In genomic region chr9:3528466-3528865, GRCh38 we compare ENCODE assay signal across 8 cellular contexts. TPM values are rescaled to one million over a fixed set of nuclear protein-coding genes. Genes with fewer than 3 reads are reported as not detected.
DNase-seq lines count a peak whose midpoint lies in the region; ATAC-seq and TF ChIP-seq lines count a peak whose summit lies in the region.

No MANE protein-coding gene starts in this region.

- peak overlapping the region; percentile 70 for H3K4me2 ChIP-seq in DND-41 (ENCODE audit: insufficient read depth, low read length)

- TF ChIP-seq CTCF in DND-41 (IDR thresholded peaks at IDR 0.05; ENCODE audit: borderline replicate concordance, extremely low read depth, low read length, poor library complexity, severe bottlenecking) = no peak
- no peak for TF ChIP-seq CTCF in activated CD8-positive, alpha-beta T cell treated with anti-CD3 and anti-CD28 coated beads for 36 hours (IDR thresholded peaks at IDR 0.05)
- no peak for TF ChIP-seq CTCF in mesothelial cell of epicardium (IDR thresholded peaks at IDR 0.05; ENCODE audit: unreplicated experiment)
- no peak for TF ChIP-seq CTCF in BE2C (IDR thresholded peaks at IDR 0.05; ENCODE audit: low read depth, low read length)

- CTCF ChIA-PET in activated CD8-positive, alpha-beta T cell treated with anti-CD3 and anti-CD28 coated beads for 36 hours (lab: Charles Lee) = interaction anchor here (0.7 kb wide), 1 partner anchor 67 kb away, joined by 3 read pairs; no protein-coding TSS in a partner anchor

- peaks cover 24% of the 10 kb centered on the region for H3K36me3 Mint-ChIP-seq in activated CD8-positive, alpha-beta T cell treated with anti-CD3 and anti-CD28 coated beads for 36 hours (ENCODE audit: low read depth)
- peaks cover 8% of the 10 kb centered on the region for H3K36me3 Mint-ChIP-seq in mesothelial cell of epicardium

- no peaks in the 10 kb centered on the region for H3K27me3 ChIP-seq in DND-41 (ENCODE audit: insufficient read depth, low read length, poor library complexity)
- no peaks in the 10 kb centered on the region for H3K27me3 ChIP-seq in BE2C

- H3K4me1 ChIP-seq in DND-41 (ENCODE audit: insufficient read depth, low read length) (peaks cover 30% of the 10 kb centered on the region), BE2C (no peaks in the 10 kb centered on the region)

- H3K9me3 ChIP-seq in DND-41 (ENCODE audit: insufficient read depth, low read length, severe bottlenecking) (no peaks in the 10 kb centered on the region), BE2C (no peaks in the 10 kb centered on the region)

- intact Hi-C loops in activated CD8-positive, alpha-beta T cell treated with anti-CD3 and anti-CD28 coated beads for 36 hours (cut with micrococcal nuclease) = loop anchor here (5.0 to 10.0 kb wide), 3 partner anchors 49 to 144 kb away; no protein-coding TSS in a partner anchor

- no peaks in the 10 kb centered on the region for H3K27me3 Mint-ChIP-seq in activated CD8-positive, alpha-beta T cell treated with anti-CD3 and anti-CD28 coated beads for 36 hours
- H3K27me3 Mint-ChIP-seq in mesothelial cell of epicardium (ENCODE audit: low read depth) = no peaks in the 10 kb centered on the region

- H3K9me3 Mint-ChIP-seq in activated CD8-positive, alpha-beta T cell treated with anti-CD3 and anti-CD28 coated beads for 36 hours = peaks cover 2% of the 10 kb centered on the region
- no peaks in the 10 kb centered on the region for H3K9me3 Mint-ChIP-seq in mesothelial cell of epicardium

- 0 out of 2 replicates have a peak overlapping the region, but pooled peaks have one; percentile 52 for H3K27ac ChIP-seq in DND-41 (ENCODE audit: low read length)

- H2AFZ ChIP-seq in DND-41 (ENCODE audit: low read depth, low read length) = no peak overlapping the region

- H3K36me3 ChIP-seq in DND-41 (ENCODE audit: insufficient read depth, low read length) (peaks cover 2% of the 10 kb centered on the region; the same call in 1 of the 2 replicates), BE2C (no peaks in the 10 kb centered on the region)

- peaks cover 49% of the 10 kb centered on the region for H3K79me2 ChIP-seq in DND-41 (ENCODE audit: insufficient read depth, low read length)

- ATAC-seq in DND-41 (ENCODE audit: insufficient read depth, low read depth) (no peak), GM18907 (IDR thresholded peaks at IDR 0.05; ENCODE audit: unreplicated experiment) (no peak)
- peak; percentile 21 for ATAC-seq in activated CD8-positive, alpha-beta T cell treated with anti-CD3 and anti-CD28 coated beads for 36 hours

- H3K4me3 Mint-ChIP-seq in activated CD8-positive, alpha-beta T cell treated with anti-CD3 and anti-CD28 coated beads for 36 hours = peak overlapping the region; percentile 96
- peak overlapping the region; percentile 30 for H3K4me3 Mint-ChIP-seq in mesothelial cell of epicardium

- H3K4me1 Mint-ChIP-seq in activated CD8-positive, alpha-beta T cell treated with anti-CD3 and anti-CD28 coated beads for 36 hours (ENCODE audit: low read depth) = peaks cover 30% of the 10 kb centered on the region
- H3K4me1 Mint-ChIP-seq in mesothelial cell of epicardium = peaks cover 38% of the 10 kb centered on the region

- POLR2A ChIA-PET in activated CD8-positive, alpha-beta T cell treated with anti-CD3 and anti-CD28 coated beads for 36 hours (lab: Charles Lee) = interaction anchor here (0.6 to 2.9 kb wide), 5 partner anchors 10 to 1159 kb away, joined by 3 to 20 read pairs (median 4); no protein-coding TSS in a partner anchor

- peak; percentile 8 for DNase-seq in DND-41
- DNase-seq in NCI-H146 (lab: John Stamatoyannopoulos, UW) = peak; percentile 83
- peak; percentile 80 for DNase-seq in activated CD8-positive, alpha-beta T cell treated with anti-CD3 and anti-CD28 coated beads for 36 hours
- DNase-seq in mesothelial cell of epicardium (ENCODE audit: low spot score in 2 of 2, unreplicated experiment in 2 of 2) = no peak
- DNase-seq in GM19238 (ENCODE audit: insufficient read length, low spot score) = no peak
- DNase-seq in BE2C = no peak
- no peak for DNase-seq in H4 (ENCODE audit: low spot score)

- H4K20me1 ChIP-seq in DND-41 (ENCODE audit: insufficient read depth, low read length) = no peaks in the 10 kb centered on the region

- peak overlapping the region; percentile 99 for H3K27ac Mint-ChIP-seq in activated CD8-positive, alpha-beta T cell treated with anti-CD3 and anti-CD28 coated beads for 36 hours
- peak overlapping the region; percentile 78 for H3K27ac Mint-ChIP-seq in mesothelial cell of epicardium

- H3K4me3 ChIP-seq in DND-41 (ENCODE audit: low read depth in 1 of 2, low read length in 2 of 2) = peak overlapping the region in 1 of 2 experiments; percentile 100; a peak in 2 of 4 replicates
- H3K4me3 ChIP-seq in BE2C (ENCODE audit: low read depth, low read length) = no peak overlapping the region

- H3K9ac ChIP-seq in DND-41 (ENCODE audit: low read depth, low read length) = 0 out of 2 replicates have a peak overlapping the region, but pooled peaks have one; percentile 16

RNA-seq across cellular contexts. Expression of gene RFX3, which starts 2.7 kb away (rescaled TPM):
- 10 to 100 TPM; 10.3 to 12.3 TPM for total RNA-seq in activated CD8-positive, alpha-beta T cell treated with anti-CD3 and anti-CD28 coated beads for 36 hours
- 35.6 to 42.5 TPM (median 38.8 TPM) in 3 replicates for total RNA-seq in mesothelial cell of epicardium
- 2.3 TPM for polyA plus RNA-seq in BE2C (2012; ENCODE audit: insufficient read depth, insufficient read length, low read depth)
- total RNA-seq in H4 (2014; rRNA removed; shearing (Covaris generic)) = 0.60 and 2.1 TPM in 2 replicates

Comparison
In these comparisons a context has a peak if more than half of its experiments do, and no peak if none do; other contexts are left out.
1. DNase-seq: peak in DND-41 (single experiment), NCI-H146 (single experiment) and activated CD8-positive, alpha-beta T cell treated with anti-CD3 and anti-CD28 coated beads for 36 hours (single experiment); none in mesothelial cell of epicardium (0 of 2), GM19238 (single experiment), BE2C (single experiment) and H4 (single experiment).